ENCODE assay signal across 12 cellular contexts in genomic region chr9:7011395-7012067, GRCh38.
DNase-seq lines count a peak whose midpoint lies in the region; ATAC-seq and TF ChIP-seq lines count a peak whose summit lies in the region.
"Had no signal": no experiment of that assay in that cellular context is flagged by ENCODE, and none has a peak within 500 bp of the region (broad histone marks: within the 10 kb centered on the region; RNA-seq: fewer than 3 reads in every experiment).

No MANE protein-coding gene starts in this region.

- CTCF ChIA-PET in CD4-positive, alpha-beta memory T cell (lab: Charles Lee; ENCODE audit: partially characterized antibody), result no interaction called here

- no peaks in the 10 kb centered on the region for H3K4me1 ChIP-seq in CD4-positive, alpha-beta memory T cell (ENCODE audit: insufficient read depth, low read length)
- H3K4me1 ChIP-seq: right atrium auricular region had no signal

- no peaks in the 10 kb centered on the region for H3K9me3 ChIP-seq in CD4-positive, alpha-beta memory T cell (ENCODE audit: control insufficient read depth in 1 of 2, low read length in 2 of 2)
- no peaks in the 10 kb centered on the region for H3K9me3 ChIP-seq in MG63

- TF ChIP-seq CTCF in GM20000 (IDR thresholded peaks at IDR 0.05; ENCODE audit: extremely low read depth, missing control alignments), result no peak

- intact Hi-C loops in CD4-positive, alpha-beta memory T cell (cut with micrococcal nuclease), result no loop called here

- H3K4me3 Mint-ChIP-seq in CD4-positive, alpha-beta memory T cell, result no peak overlapping the region
- no peak overlapping the region for H3K4me3 Mint-ChIP-seq in central memory CD8-positive, alpha-beta T cell

- peaks cover 69% of the 10 kb centered on the region in 2 donors for H3K36me3 Mint-ChIP-seq in CD4-positive, alpha-beta memory T cell
- H3K36me3 Mint-ChIP-seq in central memory CD8-positive, alpha-beta T cell (ENCODE audit: insufficient read depth), result peaks cover 44% of the 10 kb centered on the region

- H3K36me3 ChIP-seq in CD4-positive, alpha-beta memory T cell (ENCODE audit: insufficient read depth, low read length), result peaks cover 29% of the 10 kb centered on the region
- H3K36me3 ChIP-seq in MG63, result no peaks in the 10 kb centered on the region

- H3K27me3 ChIP-seq in CD4-positive, alpha-beta memory T cell (ENCODE audit: insufficient read depth, low read length), result no peaks in the 10 kb centered on the region
- no peaks in the 10 kb centered on the region for H3K27me3 ChIP-seq in MG63
- H3K27me3 ChIP-seq: right atrium auricular region had no signal

- H3K27ac ChIP-seq in CD4-positive, alpha-beta memory T cell (ENCODE audit: low read depth, low read length), result no peak overlapping the region
- H3K27ac ChIP-seq: right atrium auricular region had no signal

- POLR2A ChIA-PET in CD4-positive, alpha-beta memory T cell (lab: Charles Lee; ENCODE audit: partially characterized antibody), result no interaction called here

- H3K4me3 ChIP-seq in CD4-positive, alpha-beta memory T cell (ENCODE audit: low read length in 2 of 2), result no peak overlapping the region
- no peak overlapping the region for H3K4me3 ChIP-seq in MG63
- H3K4me3 ChIP-seq: right atrium auricular region had no signal

- peak; percentile 78 for ATAC-seq in GM19395 (IDR thresholded peaks at IDR 0.05; ENCODE audit: unreplicated experiment)
- ATAC-seq in central memory CD8-positive, alpha-beta T cell (replicated peaks; ENCODE audit: extremely low read depth, poor library complexity, severe bottlenecking), result no peak

- peaks cover 3 to 11% (median 8%) of the 10 kb centered on the region in 4 donors for H3K4me1 Mint-ChIP-seq in CD4-positive, alpha-beta memory T cell
- H3K4me1 Mint-ChIP-seq in central memory CD8-positive, alpha-beta T cell, result peaks cover 18% of the 10 kb centered on the region

- peak in 2 of 5 donors; percentile 2 to 4 for DNase-seq in CD4-positive, alpha-beta memory T cell
- DNase-seq in Kasumi-1 (lab: John Stamatoyannopoulos, UW), result peak; percentile 38 to 51
- DNase-seq in central memory CD8-positive, alpha-beta T cell (ENCODE audit: low spot score in 2 of 2), result no peak
- no peak for DNase-seq in MG63
- no peak for DNase-seq in GM20000 (ENCODE audit: low spot score)
- DNase-seq in putamen (ENCODE audit: low spot score), result no peak
- DNase-seq in amniotic stem cell (lab: John Stamatoyannopoulos, UW), result no peak
- DNase-seq: C1 segment of cervical spinal cord, cerebellar nuclear complex, H7 had no signal

- no peaks in the 10 kb centered on the region for H3K27me3 Mint-ChIP-seq in CD4-positive, alpha-beta memory T cell
- no peaks in the 10 kb centered on the region for H3K27me3 Mint-ChIP-seq in central memory CD8-positive, alpha-beta T cell

- peaks cover 0 to 11% (median 2%) of the 10 kb centered on the region in 8 donors for H3K9me3 Mint-ChIP-seq in CD4-positive, alpha-beta memory T cell
- no peaks in the 10 kb centered on the region for H3K9me3 Mint-ChIP-seq in central memory CD8-positive, alpha-beta T cell

- H3K27ac Mint-ChIP-seq in CD4-positive, alpha-beta memory T cell, result peak overlapping the region; percentile 0 to 71 (median 19)
- H3K27ac Mint-ChIP-seq in central memory CD8-positive, alpha-beta T cell (ENCODE audit: low read depth), result peak overlapping the region; percentile 22

Comparison
In these comparisons a context has a peak if more than half of its experiments do, and no peak if none do; other contexts are left out.
1. DNase-seq: peak in Kasumi-1 (2 of 2); none in central memory CD8-positive, alpha-beta T cell (0 of 2), MG63 (single experiment), GM20000 (single experiment), putamen (single experiment) and amniotic stem cell (single experiment).